ENCODE assay signal across 1 cellular context in genomic region chr12:49061157-49061650, GRCh38.
TF ChIP-seq lines count a peak whose summit lies in the region.

No MANE protein-coding gene starts in this region.

TF ChIP-seq in SK-N-SH, 30 proteins besides CTCF, POLR2A, EP300 and RAD21 (continued from another document):
- TF ChIP-seq GATA2 (CRISPR knock-in tag; IDR thresholded peaks at IDR 0.05) (no peak), TAF1 (IDR thresholded peaks at IDR 0.05; ENCODE audit: borderline replicate concordance, low read depth, low read length) (no peak), ZBTB33 (IDR thresholded peaks at IDR 0.05; ENCODE audit: borderline replicate concordance, low read depth) (no peak), SIN3A (IDR thresholded peaks at IDR 0.05; ENCODE audit: borderline replicate concordance, low read depth, low read length) (no peak), USF2 (IDR thresholded peaks at IDR 0.05; ENCODE audit: borderline replicate concordance, low read depth, low read length) (no peak), MXI1 (IDR thresholded peaks at IDR 0.05; ENCODE audit: low read depth, low read length) (no peak), FOXJ3 (CRISPR knock-in tag; IDR thresholded peaks at IDR 0.05) (no peak)
